Comparison of ENCODE assay signal across 1 cellular context in the genomic region with DNA sequence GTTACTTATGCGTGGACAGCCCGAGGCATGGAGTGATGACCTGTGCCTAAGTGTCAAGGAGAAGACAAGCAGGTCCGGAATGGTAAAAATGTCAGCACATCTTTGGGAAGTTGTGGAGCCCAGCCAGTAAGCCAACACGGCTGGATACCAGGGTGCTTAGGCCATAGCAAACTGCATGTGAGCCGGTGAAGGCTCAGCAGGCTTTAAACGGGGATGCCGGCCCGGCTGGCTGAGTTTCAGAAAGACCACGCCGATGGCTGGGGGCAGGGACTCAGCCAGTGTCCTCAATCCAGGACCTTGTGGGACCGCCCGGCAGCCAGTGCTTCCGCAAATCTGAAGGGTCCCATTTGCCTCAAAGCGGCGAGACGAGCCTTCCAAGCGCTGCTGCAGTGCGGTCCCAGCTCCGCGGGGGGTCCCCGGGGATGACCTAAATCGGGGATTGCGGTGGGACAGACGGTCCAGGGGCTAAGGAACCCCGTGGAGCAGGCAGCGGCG.
TF ChIP-seq lines count a peak whose summit lies in the region.

No MANE protein-coding gene starts in this region.

TF ChIP-seq in H1, 55 proteins besides CTCF, POLR2A, EP300 and RAD21:
- 0 out of 2 replicates have a peak, but pooled peaks have one; percentile 7 for TF ChIP-seq PHF8 (conservative IDR thresholded peaks at IDR 0.05; ENCODE audit: low read depth, low read length)
- TF ChIP-seq SUZ12 (IDR thresholded peaks at IDR 0.05; ENCODE audit: low read length), result 0 out of 2 replicates have a peak, but pooled peaks have one; percentile 12
- no peak for TF ChIP-seq RNF2 (IDR thresholded peaks at IDR 0.05; ENCODE audit: borderline replicate concordance, low read depth, low read length, missing control alignments, poor library complexity, severe bottlenecking)
- 0 out of 2 replicates have a peak, but pooled peaks have one; percentile 21 for TF ChIP-seq RBBP5 (IDR thresholded peaks at IDR 0.05; ENCODE audit: borderline replicate concordance, low read depth, low read length)
- no peak for TF ChIP-seq CEBPB (IDR thresholded peaks at IDR 0.05; ENCODE audit: low read depth, low read length)
- no peak for TF ChIP-seq BACH1 (IDR thresholded peaks at IDR 0.05; ENCODE audit: low read length)
- TF ChIP-seq, protein P1, sequence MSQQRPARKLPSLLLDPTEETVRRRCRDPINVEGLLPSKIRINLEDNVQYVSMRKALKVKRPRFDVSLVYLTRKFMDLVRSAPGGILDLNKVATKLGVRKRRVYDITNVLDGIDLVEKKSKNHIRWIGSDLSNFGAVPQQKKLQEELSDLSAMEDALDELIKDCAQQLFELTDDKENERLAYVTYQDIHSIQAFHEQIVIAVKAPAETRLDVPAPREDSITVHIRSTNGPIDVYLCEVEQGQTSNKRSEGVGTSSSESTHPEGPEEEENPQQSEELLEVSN (IDR thresholded peaks at IDR 0.05), result no peak
- TF ChIP-seq TAF7 (optimal IDR thresholded peaks at IDR 0.05; ENCODE audit: borderline replicate concordance, low read depth, low read length), result no peak
- TF ChIP-seq KDM4A (IDR thresholded peaks at IDR 0.05; ENCODE audit: low read depth, low read length, severe bottlenecking), result peak; percentile 22
- no peak for TF ChIP-seq TBP (IDR thresholded peaks at IDR 0.05; ENCODE audit: low read depth, low read length)
- TF ChIP-seq CREB1 (IDR thresholded peaks at IDR 0.05), result no peak
